In the genomic region with DNA sequence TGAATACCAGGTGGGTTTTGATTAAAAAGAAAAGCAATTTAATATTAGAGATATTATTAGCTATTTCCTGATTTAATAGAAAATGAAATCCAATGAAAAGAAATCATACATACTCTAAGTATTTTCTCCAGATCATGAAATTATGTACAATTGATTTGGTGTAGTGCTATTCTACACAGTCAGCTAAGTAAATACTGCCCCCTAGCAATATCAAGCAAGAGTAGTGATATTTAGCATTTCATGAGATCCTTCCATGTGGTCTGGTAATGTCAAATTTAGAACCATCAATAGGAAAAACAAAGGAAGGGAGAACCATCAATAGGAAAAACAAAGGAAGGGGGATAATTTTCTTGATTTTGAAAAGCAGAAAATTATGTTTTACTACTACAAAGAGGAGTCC, we compare ENCODE assay signal across 9 cellular contexts.
DNase-seq lines count a peak whose midpoint lies in the region; ATAC-seq and TF ChIP-seq lines count a peak whose summit lies in the region.
"Had no signal": no experiment of that assay in that cellular context is flagged by ENCODE, and none has a peak within 500 bp of the region (broad histone marks: within the 10 kb centered on the region; RNA-seq: fewer than 3 reads in every experiment).

No MANE protein-coding gene starts in this region.

- no peaks in the 10 kb centered on the region for H3F3A ChIP-seq in GM23338 (replicated peaks; ENCODE audit: low read depth)

- no peak overlapping the region for H3K4me3 Mint-ChIP-seq in GM23338

- H3K36me3 ChIP-seq in GM23338 (ENCODE audit: insufficient read depth) (no peaks in the 10 kb centered on the region), tibial nerve (no peaks in the 10 kb centered on the region), esophagus squamous epithelium (no peaks in the 10 kb centered on the region)

- peak; percentile 14 for DNase-seq in AG10803 (ENCODE audit: low read depth)
- peak; percentile 30 for DNase-seq in GM23338 (ENCODE audit: low spot score)
- peak; percentile 0 to 2 for DNase-seq in SHP77 (lab: John Stamatoyannopoulos, UW)
- DNase-seq in glomerular visceral epithelial cell (ENCODE audit: extremely low spot score) = peak; percentile 18
- DNase-seq in tibial nerve (ENCODE audit: low spot score in 2 of 2) = no peak
- no peak for DNase-seq in esophagus squamous epithelium (lab: John Stamatoyannopoulos, UW)
- DNase-seq in cerebellum (ENCODE audit: low spot score) = no peak

- no peaks in the 10 kb centered on the region for H3K9me2 ChIP-seq in GM23338 (ENCODE audit: insufficient read depth)

- no peaks in the 10 kb centered on the region for H3K27me3 ChIP-seq in GM23338 (ENCODE audit: insufficient read depth)
- H3K27me3 ChIP-seq in tibial nerve = no peaks in the 10 kb centered on the region
- H3K27me3 ChIP-seq in esophagus squamous epithelium = no peaks in the 10 kb centered on the region

- TF ChIP-seq CTCF in AG10803 (conservative IDR thresholded peaks at IDR 0.05; ENCODE audit: low read length) = peak; percentile 62
- TF ChIP-seq CTCF in GM23338 (conservative IDR thresholded peaks at IDR 0.05; ENCODE audit: low read depth in 2 of 2) = peak; percentile 65 to 72
- TF ChIP-seq CTCF in tibial nerve (IDR thresholded peaks at IDR 0.05) = peak in 2 of 5 experiments; percentile 16 to 33
- peak in 3 of 6 experiments; percentile 11 to 59 (median 42) for TF ChIP-seq CTCF in esophagus squamous epithelium (IDR thresholded peaks at IDR 0.05)

- peaks cover 5% of the 10 kb centered on the region; the same call in 2 of the 3 replicates for H3K4me1 Mint-ChIP-seq in GM23338

- no peaks in the 10 kb centered on the region for H4K20me1 ChIP-seq in GM23338 (replicated peaks; ENCODE audit: insufficient read depth)

- TF ChIP-seq EP300 in tibial nerve (IDR thresholded peaks at IDR 0.05) = no peak

- intact Hi-C loops in esophagus squamous epithelium (cut with DNase I) = no loop called here

- H3K27ac ChIP-seq in GM23338 (ENCODE audit: low read depth) = no peak overlapping the region
- H3K27ac ChIP-seq in tibial nerve = no peak overlapping the region
- H3K27ac ChIP-seq in esophagus squamous epithelium = no peak overlapping the region

- H3K27me3 Mint-ChIP-seq in GM23338 (ENCODE audit: insufficient read depth, low read depth, poor library complexity) = no peaks in the 10 kb centered on the region

- no peaks in the 10 kb centered on the region for H3K36me3 Mint-ChIP-seq in GM23338 (ENCODE audit: low read depth)

- TF ChIP-seq POLR2A in tibial nerve (IDR thresholded peaks at IDR 0.05) (no peak), esophagus squamous epithelium (IDR thresholded peaks at IDR 0.05) (no peak)

- ATAC-seq in GM23338 (no peak; the same call in 2 of the 3 replicates), GM18870 (IDR thresholded peaks at IDR 0.05; ENCODE audit: unreplicated experiment) (no peak)
- ATAC-seq: Right ventricle myocardium inferior had no signal

- H3K4me3 ChIP-seq in AG10803 (ENCODE audit: low read length) (no peak overlapping the region), GM23338 (no peak overlapping the region), tibial nerve (no peak overlapping the region), esophagus squamous epithelium (no peak overlapping the region)

- no peak overlapping the region for H3K4me2 ChIP-seq in GM23338

- H3K9me3 Mint-ChIP-seq in GM23338 = no peaks in the 10 kb centered on the region

- H3K4me1 ChIP-seq in GM23338 (ENCODE audit: insufficient read depth) (no peaks in the 10 kb centered on the region), tibial nerve (no peaks in the 10 kb centered on the region), esophagus squamous epithelium (no peaks in the 10 kb centered on the region)

- H3K79me2 ChIP-seq in GM23338 (replicated peaks; ENCODE audit: insufficient read depth) = no peaks in the 10 kb centered on the region

- H2AFZ ChIP-seq in GM23338 = no peak overlapping the region

- H3K27ac Mint-ChIP-seq in GM23338 = no peak overlapping the region

- H3K9me3 ChIP-seq in tibial nerve (no peaks in the 10 kb centered on the region), esophagus squamous epithelium (no peaks in the 10 kb centered on the region)

TF ChIP-seq in GM23338, 12 proteins besides CTCF, POLR2A, EP300 and RAD21:
- TF ChIP-seq EZH2phosphoT487 (IDR thresholded peaks at IDR 0.05; ENCODE audit: unreplicated experiment) (no peak), JUNB (IDR thresholded peaks at IDR 0.05; ENCODE audit: unreplicated experiment) (no peak), ZNF114 (CRISPR knock-in tag; IDR thresholded peaks at IDR 0.05) (no peak), EZH2 (IDR thresholded peaks at IDR 0.05; ENCODE audit: low read depth, unreplicated experiment) (no peak)
- TF ChIP-seq, protein P1, sequence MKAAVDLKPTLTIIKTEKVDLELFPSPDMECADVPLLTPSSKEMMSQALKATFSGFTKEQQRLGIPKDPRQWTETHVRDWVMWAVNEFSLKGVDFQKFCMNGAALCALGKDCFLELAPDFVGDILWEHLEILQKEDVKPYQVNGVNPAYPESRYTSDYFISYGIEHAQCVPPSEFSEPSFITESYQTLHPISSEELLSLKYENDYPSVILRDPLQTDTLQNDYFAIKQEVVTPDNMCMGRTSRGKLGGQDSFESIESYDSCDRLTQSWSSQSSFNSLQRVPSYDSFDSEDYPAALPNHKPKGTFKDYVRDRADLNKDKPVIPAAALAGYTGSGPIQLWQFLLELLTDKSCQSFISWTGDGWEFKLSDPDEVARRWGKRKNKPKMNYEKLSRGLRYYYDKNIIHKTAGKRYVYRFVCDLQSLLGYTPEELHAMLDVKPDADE (IDR thresholded peaks at IDR 0.05) = no peak
- TF ChIP-seq, protein P2, sequence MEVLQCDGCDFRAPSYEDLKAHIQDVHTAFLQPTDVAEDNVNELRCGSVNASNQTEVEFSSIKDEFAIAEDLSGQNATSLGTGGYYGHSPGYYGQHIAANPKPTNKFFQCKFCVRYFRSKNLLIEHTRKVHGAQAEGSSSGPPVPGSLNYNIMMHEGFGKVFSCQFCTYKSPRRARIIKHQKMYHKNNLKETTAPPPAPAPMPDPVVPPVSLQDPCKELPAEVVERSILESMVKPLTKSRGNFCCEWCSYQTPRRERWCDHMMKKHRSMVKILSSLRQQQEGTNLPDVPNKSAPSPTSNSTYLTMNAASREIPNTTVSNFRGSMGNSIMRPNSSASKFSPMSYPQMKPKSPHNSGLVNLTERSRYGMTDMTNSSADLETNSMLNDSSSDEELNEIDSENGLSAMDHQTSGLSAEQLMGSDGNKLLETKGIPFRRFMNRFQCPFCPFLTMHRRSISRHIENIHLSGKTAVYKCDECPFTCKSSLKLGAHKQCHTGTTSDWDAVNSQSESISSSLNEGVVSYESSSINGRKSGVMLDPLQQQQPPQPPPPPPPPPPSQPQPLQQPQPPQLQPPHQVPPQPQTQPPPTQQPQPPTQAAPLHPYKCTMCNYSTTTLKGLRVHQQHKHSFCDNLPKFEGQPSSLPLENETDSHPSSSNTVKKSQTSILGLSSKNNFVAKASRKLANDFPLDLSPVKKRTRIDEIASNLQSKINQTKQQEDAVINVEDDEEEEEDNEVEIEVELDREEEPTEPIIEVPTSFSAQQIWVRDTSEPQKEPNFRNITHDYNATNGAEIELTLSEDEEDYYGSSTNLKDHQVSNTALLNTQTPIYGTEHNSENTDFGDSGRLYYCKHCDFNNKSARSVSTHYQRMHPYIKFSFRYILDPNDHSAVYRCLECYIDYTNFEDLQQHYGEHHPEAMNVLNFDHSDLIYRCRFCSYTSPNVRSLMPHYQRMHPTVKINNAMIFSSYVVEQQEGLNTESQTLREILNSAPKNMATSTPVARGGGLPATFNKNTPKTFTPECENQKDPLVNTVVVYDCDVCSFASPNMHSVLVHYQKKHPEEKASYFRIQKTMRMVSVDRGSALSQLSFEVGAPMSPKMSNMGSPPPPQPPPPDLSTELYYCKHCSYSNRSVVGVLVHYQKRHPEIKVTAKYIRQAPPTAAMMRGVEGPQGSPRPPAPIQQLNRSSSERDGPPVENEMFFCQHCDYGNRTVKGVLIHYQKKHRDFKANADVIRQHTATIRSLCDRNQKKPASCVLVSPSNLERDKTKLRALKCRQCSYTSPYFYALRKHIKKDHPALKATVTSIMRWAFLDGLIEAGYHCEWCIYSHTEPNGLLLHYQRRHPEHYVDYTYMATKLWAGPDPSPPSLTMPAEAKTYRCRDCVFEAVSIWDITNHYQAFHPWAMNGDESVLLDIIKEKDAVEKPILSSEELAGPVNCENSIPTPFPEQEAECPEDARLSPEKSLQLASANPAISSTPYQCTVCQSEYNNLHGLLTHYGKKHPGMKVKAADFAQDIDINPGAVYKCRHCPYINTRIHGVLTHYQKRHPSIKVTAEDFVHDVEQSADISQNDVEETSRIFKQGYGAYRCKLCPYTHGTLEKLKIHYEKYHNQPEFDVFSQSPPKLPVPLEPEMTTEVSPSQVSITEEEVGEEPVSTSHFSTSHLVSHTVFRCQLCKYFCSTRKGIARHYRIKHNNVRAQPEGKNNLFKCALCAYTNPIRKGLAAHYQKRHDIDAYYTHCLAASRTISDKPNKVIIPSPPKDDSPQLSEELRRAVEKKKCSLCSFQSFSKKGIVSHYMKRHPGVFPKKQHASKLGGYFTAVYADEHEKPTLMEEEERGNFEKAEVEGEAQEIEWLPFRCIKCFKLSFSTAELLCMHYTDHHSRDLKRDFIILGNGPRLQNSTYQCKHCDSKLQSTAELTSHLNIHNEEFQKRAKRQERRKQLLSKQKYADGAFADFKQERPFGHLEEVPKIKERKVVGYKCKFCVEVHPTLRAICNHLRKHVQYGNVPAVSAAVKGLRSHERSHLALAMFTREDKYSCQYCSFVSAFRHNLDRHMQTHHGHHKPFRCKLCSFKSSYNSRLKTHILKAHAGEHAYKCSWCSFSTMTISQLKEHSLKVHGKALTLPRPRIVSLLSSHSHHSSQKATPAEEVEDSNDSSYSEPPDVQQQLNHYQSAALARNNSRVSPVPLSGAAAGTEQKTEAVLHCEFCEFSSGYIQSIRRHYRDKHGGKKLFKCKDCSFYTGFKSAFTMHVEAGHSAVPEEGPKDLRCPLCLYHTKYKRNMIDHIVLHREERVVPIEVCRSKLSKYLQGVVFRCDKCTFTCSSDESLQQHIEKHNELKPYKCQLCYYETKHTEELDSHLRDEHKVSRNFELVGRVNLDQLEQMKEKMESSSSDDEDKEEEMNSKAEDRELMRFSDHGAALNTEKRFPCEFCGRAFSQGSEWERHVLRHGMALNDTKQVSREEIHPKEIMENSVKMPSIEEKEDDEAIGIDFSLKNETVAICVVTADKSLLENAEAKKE (CRISPR knock-in tag; IDR thresholded peaks at IDR 0.05) = no peak
TF ChIP-seq in GM23338: peak in this region for 0.

Comparison
In these comparisons a context has a peak if more than half of its experiments do, and no peak if none do; other contexts are left out.
1. DNase-seq: peak in AG10803 (single experiment), GM23338 (single experiment), SHP77 (2 of 2) and glomerular visceral epithelial cell (single experiment); none in tibial nerve (0 of 2), esophagus squamous epithelium (single experiment) and cerebellum (single experiment).